In genomic region chr18:11669948-11670275, GRCh38 we compare ENCODE assay signal across 21 cellular contexts.
"Had no signal": no experiment of that assay in that cellular context is flagged by ENCODE, and none has a peak within 500 bp of the region (broad histone marks: within the 10 kb centered on the region; RNA-seq: fewer than 3 reads in every experiment).

No MANE protein-coding gene starts in this region.

- H3K4me3 ChIP-seq: gastrocnemius medialis, hepatocyte, neural progenitor cell, right atrium auricular region, spleen, tibial nerve had no signal

- H3K27me3 ChIP-seq: neural progenitor cell, right atrium auricular region had no signal

- H3K36me3 Mint-ChIP-seq: activated naive CD8-positive, alpha-beta T cell; neural progenitor cell had no signal

- H3K27ac ChIP-seq: gastrocnemius medialis, hepatocyte, neural progenitor cell, right atrium auricular region, spleen, tibial nerve had no signal

- H3K4me3 Mint-ChIP-seq: activated naive CD8-positive, alpha-beta T cell; naive thymus-derived CD8-positive, alpha-beta T cell; neural progenitor cell; T-helper 2 cell treated with Interferon-gamma antibody and Interleukin-4, amounts not matched to agents 5 μg/mL and 100 μg/mL, for 36 hours had no signal

- H3K4me1 ChIP-seq: gastrocnemius medialis, right atrium auricular region, spleen, tibial nerve had no signal

- H3K27ac Mint-ChIP-seq: activated naive CD8-positive, alpha-beta T cell; naive thymus-derived CD8-positive, alpha-beta T cell; neural progenitor cell; T-helper 2 cell treated with Interferon-gamma antibody and Interleukin-4, amounts not matched to agents 5 μg/mL and 100 μg/mL, for 36 hours had no signal

- DNase-seq: activated CD4-positive, alpha-beta T cell treated with anti-CD3 and anti-CD28 coated beads for 4 hours; activated CD4-positive, alpha-beta T cell treated with anti-CD3 and anti-CD28 coated beads, Interleukin-2, amount 50 U/mL, for 4 hours; activated CD4-positive, CD25-positive, alpha-beta regulatory T cell; activated effector memory CD4-positive, alpha-beta T cell treated with Interleukin-2 at 50 U/mL for 16 hours; activated naive CD4-positive, alpha-beta T cell treated with Interleukin-2 at 50 U/mL for 16 hours; anterior cingulate cortex; dermis blood vessel endothelial cell; effector CD4-positive, alpha-beta T cell; gastrocnemius medialis; glutamatergic neuron; left cardiac atrium; midbrain; naive thymus-derived CD8-positive, alpha-beta T cell; spleen; stimulated activated naive CD4-positive, alpha-beta T cell treated with Interleukin-2 at 50 U/mL for 16 hours had no signal

- H3K9me3 ChIP-seq: gastrocnemius medialis, right atrium auricular region, spleen, tibial nerve had no signal

- H3K36me3 ChIP-seq: gastrocnemius medialis, neural progenitor cell, right atrium auricular region, spleen, tibial nerve had no signal

- H3K9me3 Mint-ChIP-seq: naive thymus-derived CD8-positive, alpha-beta T cell; neural progenitor cell; T-helper 2 cell treated with Interferon-gamma antibody and Interleukin-4, amounts not matched to agents 5 μg/mL and 100 μg/mL, for 36 hours had no signal
